Comparison of ENCODE assay signal across 8 cellular contexts in genomic region chr15:45704329-45705249, GRCh38.
DNase-seq lines count a peak whose midpoint lies in the region; ATAC-seq and TF ChIP-seq lines count a peak whose summit lies in the region.

No MANE protein-coding gene starts in this region.

- peaks cover 29% of the 10 kb centered on the region for H3K27me3 Mint-ChIP-seq in T-helper 2 cell treated with Interferon-gamma antibody and Interleukin-4, amounts not matched to agents 5 μg/mL and 100 μg/mL, for 36 hours (ENCODE audit: low read depth)

- H3K27ac ChIP-seq in effector memory CD4-positive, alpha-beta T cell (ENCODE audit: insufficient read depth, low read length, poor library complexity, severe bottlenecking), result no peak overlapping the region
- H3K27ac ChIP-seq in vagina, result no peak overlapping the region

- TF ChIP-seq CTCF in vagina (IDR thresholded peaks at IDR 0.05), result no peak

- H3K9me3 Mint-ChIP-seq in T-helper 2 cell treated with Interferon-gamma antibody and Interleukin-4, amounts not matched to agents 5 μg/mL and 100 μg/mL, for 36 hours, result no peaks in the 10 kb centered on the region

- H3K27ac Mint-ChIP-seq in T-helper 2 cell treated with Interferon-gamma antibody and Interleukin-4, amounts not matched to agents 5 μg/mL and 100 μg/mL, for 36 hours, result no peak overlapping the region

- peak overlapping the region; percentile 54 for H3K4me3 ChIP-seq in effector memory CD4-positive, alpha-beta T cell (ENCODE audit: insufficient read depth, low read depth, low read length, poor library complexity, severe bottlenecking)
- H3K4me3 ChIP-seq in mucosa of stomach (ENCODE audit: low read length), result peak overlapping the region; percentile 6
- peak overlapping the region; percentile 49 to 53 for H3K4me3 ChIP-seq in vagina

- H3K9ac ChIP-seq in mucosa of stomach (ENCODE audit: low read length), result peak overlapping the region; percentile 38

- no peaks in the 10 kb centered on the region for H3K36me3 ChIP-seq in effector memory CD4-positive, alpha-beta T cell (ENCODE audit: control insufficient read depth, insufficient read depth, low read length)
- H3K36me3 ChIP-seq in mucosa of stomach (ENCODE audit: control insufficient read depth, insufficient read depth, low read length) (no peaks in the 10 kb centered on the region), vagina (no peaks in the 10 kb centered on the region)

- peaks cover 9% of the 10 kb centered on the region for H3K4me1 ChIP-seq in effector memory CD4-positive, alpha-beta T cell (ENCODE audit: control insufficient read depth, insufficient read depth, low read length, poor library complexity, severe bottlenecking)
- no peaks in the 10 kb centered on the region for H3K4me1 ChIP-seq in mucosa of stomach (ENCODE audit: control insufficient read depth, insufficient read depth, low read length)
- peaks cover 12% of the 10 kb centered on the region for H3K4me1 ChIP-seq in vagina

- H3K9me3 ChIP-seq in effector memory CD4-positive, alpha-beta T cell (ENCODE audit: control insufficient read depth, low read length), result no peaks in the 10 kb centered on the region
- H3K9me3 ChIP-seq in mucosa of stomach (ENCODE audit: control insufficient read depth, low read length), result no peaks in the 10 kb centered on the region
- no peaks in the 10 kb centered on the region for H3K9me3 ChIP-seq in vagina

- intact Hi-C loops in vagina (cut with DNase I), result no loop called here

- TF ChIP-seq POLR2A in vagina (IDR thresholded peaks at IDR 0.05), result no peak

- DNase-seq in T-helper 2 cell treated with Interferon-gamma antibody and Interleukin-4, amounts not matched to agents 5 μg/mL and 100 μg/mL, for 36 hours (ENCODE audit: low spot score), result no peak
- DNase-seq in effector memory CD4-positive, alpha-beta T cell, result no peak
- DNase-seq in vagina (ENCODE audit: extremely low spot score in 2 of 2) (no peak), NCI-H2171 (lab: John Stamatoyannopoulos, UW) (no peak), amniotic stem cell (lab: John Stamatoyannopoulos, UW) (no peak)
- DNase-seq in effector CD8-positive, alpha-beta T cell (lab: John Stamatoyannopoulos, UW), result no peak

- H3K27me3 ChIP-seq in effector memory CD4-positive, alpha-beta T cell (replicated peaks; ENCODE audit: control insufficient read depth, insufficient read depth, low read length, poor library complexity, severe bottlenecking), result peaks cover 5% of the 10 kb centered on the region
- H3K27me3 ChIP-seq in mucosa of stomach (ENCODE audit: control insufficient read depth, insufficient read depth, low read length) (peaks cover 8% of the 10 kb centered on the region), vagina (no peaks in the 10 kb centered on the region)

- H3K4me1 Mint-ChIP-seq in T-helper 2 cell treated with Interferon-gamma antibody and Interleukin-4, amounts not matched to agents 5 μg/mL and 100 μg/mL, for 36 hours (ENCODE audit: low read depth), result peaks cover 16% of the 10 kb centered on the region

- peak overlapping the region; percentile 91 for H3K4me3 Mint-ChIP-seq in T-helper 2 cell treated with Interferon-gamma antibody and Interleukin-4, amounts not matched to agents 5 μg/mL and 100 μg/mL, for 36 hours

- peak; percentile 31 for ATAC-seq in GM19395 (IDR thresholded peaks at IDR 0.05; ENCODE audit: unreplicated experiment)

- H3K36me3 Mint-ChIP-seq in T-helper 2 cell treated with Interferon-gamma antibody and Interleukin-4, amounts not matched to agents 5 μg/mL and 100 μg/mL, for 36 hours (ENCODE audit: low read depth), result no peaks in the 10 kb centered on the region
